Comparison of ENCODE assay signal across 1 cellular context in the genomic region with DNA sequence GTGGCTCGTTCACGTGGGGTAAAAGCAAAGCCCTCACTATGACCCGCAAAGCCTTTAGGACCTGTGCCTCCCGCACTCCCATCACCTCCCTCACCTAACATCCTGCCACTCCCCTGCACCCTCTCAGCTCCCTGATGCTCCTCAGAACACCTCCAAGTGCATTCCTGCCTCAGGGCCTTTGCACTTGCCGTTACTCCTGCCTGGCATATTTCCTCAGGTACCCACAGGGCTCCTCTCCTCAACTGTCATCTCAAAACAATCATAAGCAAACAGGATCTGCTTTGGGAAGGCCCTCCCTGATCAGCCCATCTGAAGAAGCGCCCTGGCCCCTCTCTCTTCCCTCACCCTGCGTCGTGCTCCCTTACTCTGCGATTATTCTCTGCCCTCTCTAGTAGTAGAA.
TF ChIP-seq lines count a peak whose summit lies in the region.

No MANE protein-coding gene starts in this region.

TF ChIP-seq in WTC11, 78 proteins besides CTCF, POLR2A, EP300 and RAD21:
- TF ChIP-seq, protein P1, sequence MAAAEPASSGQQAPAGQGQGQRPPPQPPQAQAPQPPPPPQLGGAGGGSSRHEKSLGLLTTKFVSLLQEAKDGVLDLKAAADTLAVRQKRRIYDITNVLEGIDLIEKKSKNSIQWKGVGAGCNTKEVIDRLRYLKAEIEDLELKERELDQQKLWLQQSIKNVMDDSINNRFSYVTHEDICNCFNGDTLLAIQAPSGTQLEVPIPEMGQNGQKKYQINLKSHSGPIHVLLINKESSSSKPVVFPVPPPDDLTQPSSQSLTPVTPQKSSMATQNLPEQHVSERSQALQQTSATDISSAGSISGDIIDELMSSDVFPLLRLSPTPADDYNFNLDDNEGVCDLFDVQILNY (CRISPR knock-in tag; IDR thresholded peaks at IDR 0.05) = no peak
- peak; percentile 78; the same call in 1 of the 2 replicates for TF ChIP-seq GTF2I (CRISPR knock-in tag; conservative IDR thresholded peaks at IDR 0.05)
- TF ChIP-seq, protein P2, sequence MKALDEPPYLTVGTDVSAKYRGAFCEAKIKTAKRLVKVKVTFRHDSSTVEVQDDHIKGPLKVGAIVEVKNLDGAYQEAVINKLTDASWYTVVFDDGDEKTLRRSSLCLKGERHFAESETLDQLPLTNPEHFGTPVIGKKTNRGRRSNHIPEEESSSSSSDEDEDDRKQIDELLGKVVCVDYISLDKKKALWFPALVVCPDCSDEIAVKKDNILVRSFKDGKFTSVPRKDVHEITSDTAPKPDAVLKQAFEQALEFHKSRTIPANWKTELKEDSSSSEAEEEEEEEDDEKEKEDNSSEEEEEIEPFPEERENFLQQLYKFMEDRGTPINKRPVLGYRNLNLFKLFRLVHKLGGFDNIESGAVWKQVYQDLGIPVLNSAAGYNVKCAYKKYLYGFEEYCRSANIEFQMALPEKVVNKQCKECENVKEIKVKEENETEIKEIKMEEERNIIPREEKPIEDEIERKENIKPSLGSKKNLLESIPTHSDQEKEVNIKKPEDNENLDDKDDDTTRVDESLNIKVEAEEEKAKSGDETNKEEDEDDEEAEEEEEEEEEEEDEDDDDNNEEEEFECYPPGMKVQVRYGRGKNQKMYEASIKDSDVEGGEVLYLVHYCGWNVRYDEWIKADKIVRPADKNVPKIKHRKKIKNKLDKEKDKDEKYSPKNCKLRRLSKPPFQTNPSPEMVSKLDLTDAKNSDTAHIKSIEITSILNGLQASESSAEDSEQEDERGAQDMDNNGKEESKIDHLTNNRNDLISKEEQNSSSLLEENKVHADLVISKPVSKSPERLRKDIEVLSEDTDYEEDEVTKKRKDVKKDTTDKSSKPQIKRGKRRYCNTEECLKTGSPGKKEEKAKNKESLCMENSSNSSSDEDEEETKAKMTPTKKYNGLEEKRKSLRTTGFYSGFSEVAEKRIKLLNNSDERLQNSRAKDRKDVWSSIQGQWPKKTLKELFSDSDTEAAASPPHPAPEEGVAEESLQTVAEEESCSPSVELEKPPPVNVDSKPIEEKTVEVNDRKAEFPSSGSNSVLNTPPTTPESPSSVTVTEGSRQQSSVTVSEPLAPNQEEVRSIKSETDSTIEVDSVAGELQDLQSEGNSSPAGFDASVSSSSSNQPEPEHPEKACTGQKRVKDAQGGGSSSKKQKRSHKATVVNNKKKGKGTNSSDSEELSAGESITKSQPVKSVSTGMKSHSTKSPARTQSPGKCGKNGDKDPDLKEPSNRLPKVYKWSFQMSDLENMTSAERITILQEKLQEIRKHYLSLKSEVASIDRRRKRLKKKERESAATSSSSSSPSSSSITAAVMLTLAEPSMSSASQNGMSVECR (CRISPR knock-in tag; IDR thresholded peaks at IDR 0.05; ENCODE audit: borderline replicate concordance) = no peak
- TF ChIP-seq MXD4 (CRISPR knock-in tag; IDR thresholded peaks at IDR 0.05; ENCODE audit: borderline replicate concordance) = no peak
- TF ChIP-seq GABPB1 (CRISPR knock-in tag; IDR thresholded peaks at IDR 0.05) = no peak
